In genomic region chr14:99199854-99200653, GRCh38 we compare ENCODE assay signal across 12 cellular contexts.
DNase-seq lines count a peak whose midpoint lies in the region; ATAC-seq and TF ChIP-seq lines count a peak whose summit lies in the region.
"Had no signal": no experiment of that assay in that cellular context is flagged by ENCODE, and none has a peak within 500 bp of the region (broad histone marks: within the 10 kb centered on the region; RNA-seq: fewer than 3 reads in every experiment).

No MANE protein-coding gene starts in this region.

- H3K36me3 Mint-ChIP-seq in WTC11: no peaks in the 10 kb centered on the region
- no peaks in the 10 kb centered on the region for H3K36me3 Mint-ChIP-seq in endothelial cell (ENCODE audit: low read depth, unreplicated experiment)

- H3K27ac ChIP-seq in A673 (ENCODE audit: low read depth, low read length, poor library complexity, severe bottlenecking) (peak overlapping the region; percentile 51), heart left ventricle (no peak overlapping the region)
- H3K27ac ChIP-seq: sigmoid colon had no signal

- peaks cover 48% of the 10 kb centered on the region for H3K36me3 ChIP-seq in A673 (ENCODE audit: insufficient read depth, low read length, poor library complexity, severe bottlenecking)
- no peaks in the 10 kb centered on the region for H3K36me3 ChIP-seq in heart left ventricle
- H3K36me3 ChIP-seq: sigmoid colon had no signal

- WGBS in heart left ventricle, 4 donors: 60 to 71% (median 63%) methylated on average over 13 to 16 of the region's 16 CpGs

- peaks cover 91% of the 10 kb centered on the region for H3K4me1 ChIP-seq in A673 (ENCODE audit: insufficient read depth, low read length, poor library complexity, severe bottlenecking)
- H3K4me1 ChIP-seq in heart left ventricle: peaks cover 0 to 5% (median 0%) of the 10 kb centered on the region in 12 donors
- H3K4me1 ChIP-seq: sigmoid colon had no signal

- no peak for ATAC-seq in WTC11
- peak; percentile 40 to 86 (median 64) for ATAC-seq in heart left ventricle
- no peak for ATAC-seq in GM21515 (IDR thresholded peaks at IDR 0.05; ENCODE audit: unreplicated experiment)
- ATAC-seq in HG03095 (IDR thresholded peaks at IDR 0.05; ENCODE audit: unreplicated experiment): no peak
- ATAC-seq: GM12878 had no signal

- H3K4me3 Mint-ChIP-seq in WTC11 (no peak overlapping the region), endothelial cell (ENCODE audit: unreplicated experiment) (no peak overlapping the region)

- no peak for TF ChIP-seq POLR2A in heart left ventricle (IDR thresholded peaks at IDR 0.05)

- H3K27ac Mint-ChIP-seq in WTC11 (0 out of 2 replicates have a peak overlapping the region, but pooled peaks have one; percentile 4), endothelial cell (ENCODE audit: unreplicated experiment) (no peak overlapping the region)

- POLR2A ChIA-PET in A673 (lab: Charles Lee; ENCODE audit: low non-redundant PET) (interaction anchor here (0.6 kb wide), 1 partner anchor 52 kb away, joined by 3 read pairs; no protein-coding TSS in a partner anchor), WTC11 (lab: Charles Lee) (no interaction called here)

- H3K4me3 ChIP-seq in A673 (ENCODE audit: low read depth, low read length, poor library complexity, severe bottlenecking) (no peak overlapping the region), heart left ventricle (no peak overlapping the region)
- H3K4me3 ChIP-seq: GM12878, sigmoid colon had no signal

- CTCF ChIA-PET in A673 (lab: Charles Lee) (no interaction called here), WTC11 (lab: Charles Lee) (interaction anchor here (0.7 to 1.2 kb wide), 7 partner anchors 8 to 193 kb away, joined by 3 to 5 read pairs (median 3); no protein-coding TSS in a partner anchor)

- DNase-seq in A673 (ENCODE audit: low spot score) (peak; percentile 51), DMS114 treated with DMSO at 0.1 percent for 48 hours (lab: John Stamatoyannopoulos, UW; ENCODE audit: unreplicated experiment) (peak; percentile 2), WTC11 (ENCODE audit: low spot score) (no peak), heart left ventricle (peak in 3 of 5 donors; percentile 16 to 51 (median 34)), NCI-H1105 (lab: John Stamatoyannopoulos, UW) (no peak), endothelial cell (ENCODE audit: low spot score) (no peak)
- DNase-seq: IMR-90, NCI-H345, sigmoid colon had no signal

- intact Hi-C loops in A673 (cut with micrococcal nuclease; ENCODE audit: unreplicated experiment) (loop anchor here (5.0 kb wide), 1 partner anchor 67 kb away; no protein-coding TSS in a partner anchor), heart left ventricle (cut with DNase I) (no loop called here)

- H3K9me3 ChIP-seq in A673 (ENCODE audit: low read depth, low read length, poor library complexity, severe bottlenecking): no peaks in the 10 kb centered on the region
- no peaks in the 10 kb centered on the region for H3K9me3 ChIP-seq in heart left ventricle
- H3K9me3 ChIP-seq: sigmoid colon had no signal

- no TSS peak for BruUV-seq in A673 (replicated peaks; lab: Mats Ljungman, UMichigan)

- H3K9me3 Mint-ChIP-seq in WTC11 (no peaks in the 10 kb centered on the region), endothelial cell (ENCODE audit: unreplicated experiment) (no peaks in the 10 kb centered on the region)

- H3K27me3 Mint-ChIP-seq in WTC11 (ENCODE audit: low read depth) (no peaks in the 10 kb centered on the region), endothelial cell (ENCODE audit: unreplicated experiment) (peaks cover 1% of the 10 kb centered on the region)

- TF ChIP-seq CTCF in A673 (conservative IDR thresholded peaks at IDR 0.05; ENCODE audit: low read depth, low read length): peak; percentile 24; the same call in 1 of the 2 replicates
- TF ChIP-seq CTCF in WTC11 (IDR thresholded peaks at IDR 0.05): no peak
- TF ChIP-seq CTCF in heart left ventricle (IDR thresholded peaks at IDR 0.05): peak in 5 of 12 donors; percentile 10 to 38 (median 21)
- no peak for TF ChIP-seq CTCF in endothelial cell (IDR thresholded peaks at IDR 0.05; ENCODE audit: unreplicated experiment)

- no peaks in the 10 kb centered on the region for H3K27me3 ChIP-seq in A673 (replicated peaks; ENCODE audit: insufficient read depth, low read depth, low read length, poor library complexity)
- peaks cover 0 to 11% (median 0%) of the 10 kb centered on the region in 9 donors for H3K27me3 ChIP-seq in heart left ventricle
- H3K27me3 ChIP-seq: sigmoid colon had no signal

- H3K4me1 Mint-ChIP-seq in WTC11: peaks cover 30% of the 10 kb centered on the region
- no peaks in the 10 kb centered on the region for H3K4me1 Mint-ChIP-seq in endothelial cell (ENCODE audit: unreplicated experiment)

TF ChIP-seq in WTC11, 78 proteins besides CTCF, POLR2A, EP300 and RAD21 (continues in another document):
- no peak for TF ChIP-seq JUN (CRISPR knock-in tag; IDR thresholded peaks at IDR 0.05)
- TF ChIP-seq ARID4B (CRISPR knock-in tag; IDR thresholded peaks at IDR 0.05; ENCODE audit: borderline replicate concordance): no peak
- TF ChIP-seq FOXJ3 (CRISPR knock-in tag; IDR thresholded peaks at IDR 0.05; ENCODE audit: borderline replicate concordance): no peak
- TF ChIP-seq ZNF219 (CRISPR knock-in tag; IDR thresholded peaks at IDR 0.05; ENCODE audit: borderline replicate concordance): no peak
- TF ChIP-seq TP53 (CRISPR knock-in tag; IDR thresholded peaks at IDR 0.05): no peak
- TF ChIP-seq NFYB (CRISPR knock-in tag; conservative IDR thresholded peaks at IDR 0.05; ENCODE audit: low read depth): no peak
- no peak for TF ChIP-seq JAZF1 (CRISPR knock-in tag; IDR thresholded peaks at IDR 0.05)
- no peak for TF ChIP-seq MYBL2 (CRISPR knock-in tag; IDR thresholded peaks at IDR 0.05)
- TF ChIP-seq FOXP1 (CRISPR knock-in tag; IDR thresholded peaks at IDR 0.05; ENCODE audit: borderline replicate concordance): no peak
- TF ChIP-seq SP1 (CRISPR knock-in tag; conservative IDR thresholded peaks at IDR 0.05): no peak
- no peak for TF ChIP-seq AFF4 (CRISPR knock-in tag; IDR thresholded peaks at IDR 0.05; ENCODE audit: borderline replicate concordance)
- TF ChIP-seq CREB1 (CRISPR knock-in tag; IDR thresholded peaks at IDR 0.05): no peak
- TF ChIP-seq TCF7 (CRISPR knock-in tag; IDR thresholded peaks at IDR 0.05; ENCODE audit: low read depth): no peak

Comparison
In these comparisons a context has a peak if more than half of its experiments do, and no peak if none do; other contexts are left out.
1. DNase-seq: peak in A673 (single experiment), DMS114 treated with DMSO at 0.1 percent for 48 hours (single experiment) and heart left ventricle (3 of 5); none in WTC11 (single experiment), NCI-H1105 (single experiment) and endothelial cell (single experiment).
2. ATAC-seq: peak in heart left ventricle (4 of 4); none in WTC11 (single experiment), GM21515 (single experiment) and HG03095 (single experiment).